ENCODE assay signal across 7 cellular contexts in the genomic region with DNA sequence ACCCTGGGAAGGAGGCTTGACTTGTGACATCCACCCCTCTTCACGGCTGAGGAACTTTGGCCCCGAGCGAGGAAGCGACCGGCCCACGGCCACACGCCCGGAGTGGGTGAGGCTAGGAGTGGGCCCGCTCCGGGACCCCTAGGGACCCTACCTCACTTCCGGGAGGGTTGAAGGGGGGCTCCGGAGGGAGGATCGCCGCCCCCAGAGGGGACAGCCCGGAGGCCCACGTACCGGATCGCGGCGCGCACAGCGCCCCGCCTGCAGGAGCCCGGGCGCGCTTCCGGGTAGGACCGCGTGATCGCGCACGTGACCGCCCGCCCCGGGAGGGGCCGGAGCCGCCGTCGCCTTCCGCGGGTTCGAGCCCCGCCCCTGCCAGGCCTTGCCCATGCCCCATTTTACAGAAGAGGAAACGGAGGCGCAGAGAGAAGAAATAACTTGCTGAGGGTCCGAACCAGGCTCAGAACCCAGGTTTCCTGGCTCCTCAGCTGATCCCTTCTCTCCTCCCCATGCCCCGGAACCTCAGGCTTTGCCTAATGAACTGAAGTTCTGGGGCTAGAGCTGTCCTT.
DNase-seq lines count a peak whose midpoint lies in the region; ATAC-seq lines count a peak whose summit lies in the region.

HPS1 (minus strand) TSS at position 280 of the 566 bp plus-strand sequence. CDS start 3,695 bp downstream, outside the sequence.

- DNase-seq in NCI-H1105 (lab: John Stamatoyannopoulos, UW) (peak; percentile 23), cerebellar cortex (ENCODE audit: low spot score) (peak; percentile 49), kidney glomerular epithelial cell (lab: John Stamatoyannopoulos, UW) (peak; percentile 49)
- DNase-seq in activated CD4-positive, CD25-positive, alpha-beta regulatory T cell treated with anti-CD3 and anti-CD28 coated beads, Interleukin-2, amount 50 U/mL, for 16 hours (ENCODE audit: low read depth, low spot score): peak; percentile 45
- DNase-seq in stimulated activated CD4-positive, alpha-beta T cell treated with anti-CD3 and anti-CD28 coated beads, Interleukin-15, amount 100 ng/mL, for 48 hours (ENCODE audit: low read depth in 2 of 2): peak; percentile 57 to 82

- ATAC-seq in GM18498 (IDR thresholded peaks at IDR 0.05; ENCODE audit: unreplicated experiment) (peak; percentile 92), HG02588 (IDR thresholded peaks at IDR 0.05; ENCODE audit: unreplicated experiment) (peak; percentile 86)

Comparison
In these comparisons a context has a peak if more than half of its experiments do, and no peak if none do; other contexts are left out.
1. Peak in every context shown above with its lines: DNase-seq and ATAC-seq.